ENCODE assay signal across 8 cellular contexts in the genomic region with DNA sequence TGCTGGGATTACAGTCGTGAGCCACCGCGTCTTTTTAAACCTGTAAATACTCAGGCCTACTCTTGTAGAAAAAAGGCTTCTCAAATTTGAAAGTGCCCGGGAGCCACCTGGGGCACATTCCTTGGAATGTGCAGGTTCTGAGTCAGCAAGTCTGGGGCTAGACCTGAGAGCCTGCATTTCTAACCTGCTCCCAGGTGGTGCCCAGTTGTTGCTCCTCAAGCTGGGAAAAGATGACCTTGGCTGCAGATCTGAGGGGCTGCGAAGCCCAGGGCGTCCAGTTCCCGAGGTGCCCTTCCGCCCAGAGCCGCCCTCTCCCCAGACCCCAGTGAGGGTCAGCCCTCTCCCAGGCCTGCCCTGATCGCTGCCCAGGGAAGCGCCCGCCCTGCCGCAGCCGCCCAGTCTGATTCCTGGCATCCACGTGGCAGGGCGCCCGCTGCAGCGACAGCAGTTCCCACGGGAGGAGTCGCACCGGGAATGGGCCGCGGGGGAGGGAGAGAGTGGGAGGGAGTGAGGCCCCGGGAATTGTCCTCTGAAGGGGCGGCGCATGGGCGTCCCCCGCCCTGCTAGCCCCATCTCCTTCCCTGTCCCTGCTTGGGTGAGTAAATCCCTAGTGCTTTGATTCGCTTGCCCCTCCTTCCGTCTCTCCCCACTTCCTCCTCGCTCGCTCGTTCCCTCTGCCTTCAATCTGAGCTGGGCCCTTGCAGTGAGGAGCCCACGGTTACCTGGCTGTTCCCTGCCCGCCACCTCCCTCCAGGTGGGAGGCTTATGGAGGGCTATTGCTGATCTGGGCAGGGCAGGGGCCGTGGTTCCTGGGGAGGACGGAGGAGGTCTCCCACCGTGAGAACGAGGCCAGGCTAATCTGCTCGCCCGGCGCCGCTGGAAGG. TPM values are rescaled to one million over a fixed set of nuclear protein-coding genes. Genes with fewer than 3 reads are reported as not detected.
DNase-seq lines count a peak whose midpoint lies in the region; ATAC-seq and TF ChIP-seq lines count a peak whose summit lies in the region.

No MANE protein-coding gene starts in this region.

- no peaks in the 10 kb centered on the region for H3K27me3 ChIP-seq in H9 (ENCODE audit: insufficient read depth, low read length)
- H3K27me3 ChIP-seq in adrenal gland: no peaks in the 10 kb centered on the region
- H3K27me3 ChIP-seq in right atrium auricular region: no peaks in the 10 kb centered on the region
- no peaks in the 10 kb centered on the region for H3K27me3 ChIP-seq in rectal smooth muscle tissue (ENCODE audit: control insufficient read depth, insufficient read depth, low read length)

- H2BK120ac ChIP-seq in H9 (ENCODE audit: low read depth, low read length, poor library complexity, severe bottlenecking): peak overlapping the region; percentile 30

- H4K5ac ChIP-seq in H9 (ENCODE audit: insufficient read length, low read depth, low read length): no peak overlapping the region

- H3K27ac Mint-ChIP-seq in H9 (peak overlapping the region; percentile 76 to 95 (median 91); a peak in 6 of 7 replicates), natural killer cell (no peak overlapping the region)

- H2BK5ac ChIP-seq in H9 (ENCODE audit: insufficient read length, low read length): no peak overlapping the region

- H2BK12ac ChIP-seq in H9 (ENCODE audit: insufficient read length, low read depth, low read length): no peak overlapping the region

- H3K9me3 Mint-ChIP-seq in H9 (no peaks in the 10 kb centered on the region; a peak in 1 of 5 replicates), natural killer cell (no peaks in the 10 kb centered on the region)

- H3K27ac ChIP-seq in H9 (ENCODE audit: insufficient read length, low read depth, low read length): no peak overlapping the region
- H3K27ac ChIP-seq in adrenal gland: peak overlapping the region in 3 of 5 donors; percentile 56 to 83 (median 72)
- peak overlapping the region; percentile 70 to 80 for H3K27ac ChIP-seq in right atrium auricular region
- peak overlapping the region; percentile 76 for H3K27ac ChIP-seq in rectal smooth muscle tissue (ENCODE audit: low read depth, low read length)

- intact Hi-C loops in adrenal gland (cut with DNase I) (loop anchor here in 1 of 2 donors (5.0 kb wide), 1 partner anchor 34 kb away; no protein-coding TSS in a partner anchor), natural killer cell (cut with micrococcal nuclease) (no loop called here)

- no peak overlapping the region for H2AK5ac ChIP-seq in H9 (ENCODE audit: insufficient read length, low read length)

- H3K23me2 ChIP-seq in H9 (ENCODE audit: insufficient read length, low read depth, low read length, poor library complexity, severe bottlenecking): no peaks in the 10 kb centered on the region

- H4K91ac ChIP-seq in H9 (ENCODE audit: insufficient read length, low read depth, low read length): no peak overlapping the region

- TF ChIP-seq POLR2A in adrenal gland (IDR thresholded peaks at IDR 0.05): peak in 1 of 2 donors; percentile 22

- no peak overlapping the region for H4K8ac ChIP-seq in H9 (replicated peaks; ENCODE audit: insufficient read length, low read depth, low read length)

- no peak overlapping the region for H3K23ac ChIP-seq in H9 (ENCODE audit: insufficient read length, low read depth, low read length)

- peaks cover 2% of the 10 kb centered on the region for H3K4me1 ChIP-seq in H9 (ENCODE audit: insufficient read depth, low read length)
- peaks cover 0 to 27% of the 10 kb centered on the region in 2 donors for H3K4me1 ChIP-seq in adrenal gland (replicated peaks in 1 of 2)
- peaks cover 0 to 13% of the 10 kb centered on the region in 2 donors for H3K4me1 ChIP-seq in right atrium auricular region
- H3K4me1 ChIP-seq in rectal smooth muscle tissue (ENCODE audit: control insufficient read depth, insufficient read depth, low read length): peaks cover 2% of the 10 kb centered on the region

- H2BK20ac ChIP-seq in H9 (ENCODE audit: low read depth, low read length, poor library complexity, severe bottlenecking): no peak overlapping the region

- no peak overlapping the region for H2AFZ ChIP-seq in H9 (ENCODE audit: low read length)

- H3K36me3 Mint-ChIP-seq in H9 (ENCODE audit: insufficient read depth in 1 of 3, low read depth in 3 of 3) (no peaks in the 10 kb centered on the region), natural killer cell (no peaks in the 10 kb centered on the region)

- no peak overlapping the region for H3K56ac ChIP-seq in H9 (ENCODE audit: insufficient read length, low read depth, low read length)

- DNase-seq in H9 (peak; percentile 84), adrenal gland (peak; percentile 77 to 94 (median 88)), right atrium auricular region (ENCODE audit: low spot score) (peak; percentile 63), natural killer cell (no peak), NCI-H128 (lab: John Stamatoyannopoulos, UW; ENCODE audit: unreplicated experiment) (no peak)

- H3K4me2 ChIP-seq in H9 (ENCODE audit: insufficient read depth, insufficient read length, low read length): peak overlapping the region; percentile 14

- H3K9ac ChIP-seq in H9 (ENCODE audit: extremely low read depth, insufficient read length, low read length) (no peak overlapping the region), rectal smooth muscle tissue (ENCODE audit: low read length) (no peak overlapping the region)

- H3K27me3 Mint-ChIP-seq in H9 (ENCODE audit: low read depth): no peaks in the 10 kb centered on the region; the same call in 1 of the 2 replicates
- H3K27me3 Mint-ChIP-seq in natural killer cell (ENCODE audit: low read depth in 2 of 2): peaks cover 11 to 16% of the 10 kb centered on the region in 2 donors

- H3K9me3 ChIP-seq in H9 (ENCODE audit: control insufficient read depth, low read depth, low read length): no peaks in the 10 kb centered on the region
- H3K9me3 ChIP-seq in adrenal gland (replicated peaks in 1 of 3): no peaks in the 10 kb centered on the region
- no peaks in the 10 kb centered on the region for H3K9me3 ChIP-seq in right atrium auricular region

- H3K4me3 Mint-ChIP-seq in H9: peak overlapping the region; percentile 47 to 50
- H3K4me3 Mint-ChIP-seq in natural killer cell: no peak overlapping the region

- no peak for TF ChIP-seq CTCF in H9 (conservative IDR thresholded peaks at IDR 0.05)
- TF ChIP-seq CTCF in adrenal gland (IDR thresholded peaks at IDR 0.05): no peak
- TF ChIP-seq CTCF in right atrium auricular region (IDR thresholded peaks at IDR 0.05): no peak
- no peak for TF ChIP-seq CTCF in natural killer cell (IDR thresholded peaks at IDR 0.05)

- no peaks in the 10 kb centered on the region for H3K79me1 ChIP-seq in H9 (ENCODE audit: insufficient read depth, low read depth, low read length, poor library complexity, severe bottlenecking)

- H3K14ac ChIP-seq in H9 (ENCODE audit: insufficient read depth, low read length): peak overlapping the region; percentile 71

- no peak for ATAC-seq in HG02840 (IDR thresholded peaks at IDR 0.05; ENCODE audit: low FRiP score, unreplicated experiment)
- no peak for ATAC-seq in natural killer cell
- no peak for ATAC-seq in HG03432 (IDR thresholded peaks at IDR 0.05; ENCODE audit: unreplicated experiment)

- no peaks in the 10 kb centered on the region for H4K20me1 ChIP-seq in H9 (ENCODE audit: control insufficient read depth, insufficient read depth, insufficient read length)

- H3K4me3 ChIP-seq in adrenal gland: peak overlapping the region in 1 of 4 donors; percentile 56
- H3K4me3 ChIP-seq in right atrium auricular region: peak overlapping the region; percentile 2 to 45
- peak overlapping the region; percentile 55 for H3K4me3 ChIP-seq in rectal smooth muscle tissue (ENCODE audit: low read length)

- no peak overlapping the region for H3T11ph ChIP-seq in H9 (ENCODE audit: low read length)

- H3K4ac ChIP-seq in H9 (ENCODE audit: low read depth, low read length): no peak overlapping the region

- no peaks in the 10 kb centered on the region for H3K79me2 ChIP-seq in H9 (ENCODE audit: insufficient read depth, low read length)

- H3K36me3 ChIP-seq in adrenal gland (replicated peaks in 1 of 2) (no peaks in the 10 kb centered on the region), right atrium auricular region (no peaks in the 10 kb centered on the region), rectal smooth muscle tissue (ENCODE audit: control insufficient read depth, insufficient read depth, low read length) (no peaks in the 10 kb centered on the region)

- peaks cover 32 to 35% of the 10 kb centered on the region in 2 experiments for H3K4me1 Mint-ChIP-seq in H9
- H3K4me1 Mint-ChIP-seq in natural killer cell: no peaks in the 10 kb centered on the region

- no peak overlapping the region for H2BK15ac ChIP-seq in H9 (ENCODE audit: low read depth, low read length)

- no CpG with 5 or more reads among the region's 43 CpGs for WGBS in H9 (ENCODE audit: extremely low coverage, insufficient read length, low lambda C conversion rate)
- WGBS in adrenal gland, 4 donors: 20 to 35% (median 27%) methylated on average over 18 to 43 of the region's 43 CpGs

- H3K18ac ChIP-seq in H9 (ENCODE audit: insufficient read length, low read depth, low read length): peak overlapping the region; percentile 86

RNA-seq across cellular contexts. Expression of a gene that starts 18.8 kb away (rescaled TPM):
- total RNA-seq in H9 (2021) (124 and 126 TPM in 2 replicates), adrenal gland (1 to 10 TPM in 4 of 8 donors, under 1 TPM in 4; 0.55 to 7.1 (median 1.00) TPM), right atrium auricular region (10 to 100 TPM; 31.6 to 34.8 TPM), natural killer cell (under 1 TPM in 1 of 3 donors, not detected in 2; 0.40 TPM)
- polyA plus RNA-seq in adrenal gland: 1 to 10 TPM in 2 of 3 donors, under 1 TPM in 1; 0.51 to 2.8 (median 1.2) TPM

RNA-seq across cellular contexts. Expression of a gene that starts 38.0 kb away (rescaled TPM):
- total RNA-seq in H9 (2021) (38.4 and 39.0 TPM in 2 replicates), adrenal gland (10 to 100 TPM in 3 of 8 donors, 1 to 10 TPM in 5; 3.9 to 27.8 (median 6.5) TPM), right atrium auricular region (100 to 1,000 TPM in 1 of 2 donors, 10 to 100 TPM in 1; 72.5 to 151 TPM), natural killer cell (1 to 10 TPM in 1 of 3 donors, under 1 TPM in 2; 0.18 to 3.0 (median 0.95) TPM)
- polyA plus RNA-seq in adrenal gland: 10 to 100 TPM in 1 of 3 donors, 1 to 10 TPM in 2; 4.6 to 11.1 (median 9.0) TPM

Comparison
In these comparisons a context has a peak if more than half of its experiments do, and no peak if none do; other contexts are left out.
1. DNase-seq: peak in H9 (single experiment), adrenal gland (7 of 7) and right atrium auricular region (single experiment); none in natural killer cell (single experiment) and NCI-H128 (single experiment).
2. H3K27ac Mint-ChIP-seq: peak in H9 (3 of 3); none in natural killer cell (0 of 2).
3. RNA of a gene that starts 18.8 kb away (total RNA-seq): 124 to 126 TPM in H9 and 31.6 to 34.8 TPM in right atrium auricular region; 0.55 to 7.1 TPM in adrenal gland and 0.40 TPM in natural killer cell; every median in the first group is over 4 times any median in the second.